ENCODE assay signal across 8 cellular contexts in genomic region chr1:244730934-244731434, GRCh38.
DNase-seq lines count a peak whose midpoint lies in the region; ATAC-seq lines count a peak whose summit lies in the region.

No MANE protein-coding gene starts in this region.

- no peak overlapping the region for H3K27ac Mint-ChIP-seq in T-helper 1 cell treated with Interleukin-12 subunit alpha and Interleukin-12 subunit beta and Interleukin-4 antibody, amounts not matched to agents 30 μg/mL and 1 μg/mL, for 36 hours
- H3K27ac Mint-ChIP-seq in activated naive CD8-positive, alpha-beta T cell treated with anti-CD3 and anti-CD28 coated beads, Interleukin-2, amount 10 ng/mL, durations not matched to agents 7 days and 5 days = peak overlapping the region; percentile 38
- peak overlapping the region; percentile 76 for H3K27ac Mint-ChIP-seq in stimulated activated naive B cell treated with anti-CD40 and anti-IgM and Interleukin-4, amounts not matched to agents 10 μg/mL and 1 μg/mL and 100 μg/mL, for 72 hours

- peaks cover 56% of the 10 kb centered on the region for H3K27me3 Mint-ChIP-seq in T-helper 1 cell treated with Interleukin-12 subunit alpha and Interleukin-12 subunit beta and Interleukin-4 antibody, amounts not matched to agents 30 μg/mL and 1 μg/mL, for 36 hours (ENCODE audit: low read depth)
- peaks cover 8% of the 10 kb centered on the region for H3K27me3 Mint-ChIP-seq in activated naive CD8-positive, alpha-beta T cell treated with anti-CD3 and anti-CD28 coated beads, Interleukin-2, amount 10 ng/mL, durations not matched to agents 7 days and 5 days
- peaks cover 0 to 5% of the 10 kb centered on the region in 2 donors for H3K27me3 Mint-ChIP-seq in stimulated activated naive B cell treated with anti-CD40 and anti-IgM and Interleukin-4, amounts not matched to agents 10 μg/mL and 1 μg/mL and 100 μg/mL, for 72 hours

- ATAC-seq in activated naive CD8-positive, alpha-beta T cell treated with anti-CD3 and anti-CD28 coated beads, Interleukin-2, amount 10 ng/mL, durations not matched to agents 7 days and 5 days (ENCODE audit: low read depth) = no peak
- no peak for ATAC-seq in stimulated activated naive B cell treated with anti-CD40 and anti-IgM and Interleukin-4, amounts not matched to agents 10 μg/mL and 1 μg/mL and 100 μg/mL, for 72 hours (replicated peaks)
- no peak for ATAC-seq in GM18498 (IDR thresholded peaks at IDR 0.05; ENCODE audit: unreplicated experiment)
- no peak for ATAC-seq in GM21528 (IDR thresholded peaks at IDR 0.05; ENCODE audit: low FRiP score, unreplicated experiment)

- H3K9me3 Mint-ChIP-seq in T-helper 1 cell treated with Interleukin-12 subunit alpha and Interleukin-12 subunit beta and Interleukin-4 antibody, amounts not matched to agents 30 μg/mL and 1 μg/mL, for 36 hours = peaks cover 3% of the 10 kb centered on the region
- H3K9me3 Mint-ChIP-seq in activated naive CD8-positive, alpha-beta T cell treated with anti-CD3 and anti-CD28 coated beads, Interleukin-2, amount 10 ng/mL, durations not matched to agents 7 days and 5 days = peaks cover 2% of the 10 kb centered on the region
- peaks cover 4 to 5% of the 10 kb centered on the region in 2 donors for H3K9me3 Mint-ChIP-seq in stimulated activated naive B cell treated with anti-CD40 and anti-IgM and Interleukin-4, amounts not matched to agents 10 μg/mL and 1 μg/mL and 100 μg/mL, for 72 hours

- peaks cover 10% of the 10 kb centered on the region for H3K4me1 Mint-ChIP-seq in T-helper 1 cell treated with Interleukin-12 subunit alpha and Interleukin-12 subunit beta and Interleukin-4 antibody, amounts not matched to agents 30 μg/mL and 1 μg/mL, for 36 hours (ENCODE audit: low read depth)
- peaks cover 20% of the 10 kb centered on the region for H3K4me1 Mint-ChIP-seq in activated naive CD8-positive, alpha-beta T cell treated with anti-CD3 and anti-CD28 coated beads, Interleukin-2, amount 10 ng/mL, durations not matched to agents 7 days and 5 days
- peaks cover 13 to 42% of the 10 kb centered on the region in 2 donors for H3K4me1 Mint-ChIP-seq in stimulated activated naive B cell treated with anti-CD40 and anti-IgM and Interleukin-4, amounts not matched to agents 10 μg/mL and 1 μg/mL and 100 μg/mL, for 72 hours

- POLR2A ChIA-PET in activated naive CD8-positive, alpha-beta T cell treated with anti-CD3 and anti-CD28 coated beads, Interleukin-2, amount 10 ng/mL, durations not matched to agents 7 days and 5 days (lab: Charles Lee) = interaction anchor here (0.6 to 1.9 kb wide), 6 partner anchors 19 to 270 kb away, joined by 3 to 11 read pairs (median 4); partner anchors contain the start of gene DESI2

- no peak for DNase-seq in T-helper 1 cell
- DNase-seq in activated naive CD8-positive, alpha-beta T cell treated with anti-CD3 and anti-CD28 coated beads, Interleukin-2, amount 10 ng/mL, durations not matched to agents 7 days and 5 days = no peak
- DNase-seq in left kidney (ENCODE audit: low read depth, low spot score) = peak; percentile 71
- DNase-seq in stimulated activated naive B cell treated with anti-CD40 and anti-IgM and Interleukin-4, amounts not matched to agents 10 μg/mL and 1 μg/mL and 100 μg/mL, for 72 hours = no peak
- no peak for DNase-seq in NCI-H146 treated with DMSO at 0.1 percent for 48 hours (lab: John Stamatoyannopoulos, UW; ENCODE audit: unreplicated experiment)

- H3K4me3 Mint-ChIP-seq in T-helper 1 cell treated with Interleukin-12 subunit alpha and Interleukin-12 subunit beta and Interleukin-4 antibody, amounts not matched to agents 30 μg/mL and 1 μg/mL, for 36 hours = peak overlapping the region; percentile 63
- H3K4me3 Mint-ChIP-seq in activated naive CD8-positive, alpha-beta T cell treated with anti-CD3 and anti-CD28 coated beads, Interleukin-2, amount 10 ng/mL, durations not matched to agents 7 days and 5 days = peak overlapping the region; percentile 69
- H3K4me3 Mint-ChIP-seq in stimulated activated naive B cell treated with anti-CD40 and anti-IgM and Interleukin-4, amounts not matched to agents 10 μg/mL and 1 μg/mL and 100 μg/mL, for 72 hours = peak overlapping the region; percentile 87 to 88

- no peaks in the 10 kb centered on the region for H3K36me3 Mint-ChIP-seq in T-helper 1 cell treated with Interleukin-12 subunit alpha and Interleukin-12 subunit beta and Interleukin-4 antibody, amounts not matched to agents 30 μg/mL and 1 μg/mL, for 36 hours (ENCODE audit: low read depth)
- H3K36me3 Mint-ChIP-seq in activated naive CD8-positive, alpha-beta T cell treated with anti-CD3 and anti-CD28 coated beads, Interleukin-2, amount 10 ng/mL, durations not matched to agents 7 days and 5 days = peaks cover 3% of the 10 kb centered on the region
- H3K36me3 Mint-ChIP-seq in stimulated activated naive B cell treated with anti-CD40 and anti-IgM and Interleukin-4, amounts not matched to agents 10 μg/mL and 1 μg/mL and 100 μg/mL, for 72 hours = peaks cover 6 to 7% of the 10 kb centered on the region in 2 donors
